1 cellular context compared by ENCODE assay signal in the genomic region with DNA sequence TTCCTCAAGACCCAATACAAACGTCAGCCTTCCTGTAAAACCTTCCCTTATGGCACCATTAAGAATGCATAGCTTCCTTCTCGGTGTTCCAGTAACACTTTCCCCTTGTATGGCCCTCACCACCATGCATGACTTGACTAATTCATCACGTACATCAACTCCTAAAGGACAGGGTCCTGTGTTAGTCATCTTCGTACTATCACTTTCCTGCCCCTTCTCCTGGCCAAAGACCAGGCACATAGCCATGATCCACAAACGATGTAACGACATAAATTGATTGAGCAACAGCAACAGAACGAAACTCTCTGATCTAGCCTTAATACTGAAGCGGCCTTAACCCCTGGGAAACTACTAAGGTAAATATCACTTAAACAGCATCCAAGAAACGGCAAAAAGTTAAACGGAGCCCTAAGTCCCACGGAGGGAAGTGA.
TF ChIP-seq lines count a peak whose summit lies in the region.

No MANE protein-coding gene starts in this region.

TF ChIP-seq in HepG2, 621 proteins besides CTCF, POLR2A, EP300 and RAD21 (continued from another document and continues in another):
- TF ChIP-seq, protein P1, sequence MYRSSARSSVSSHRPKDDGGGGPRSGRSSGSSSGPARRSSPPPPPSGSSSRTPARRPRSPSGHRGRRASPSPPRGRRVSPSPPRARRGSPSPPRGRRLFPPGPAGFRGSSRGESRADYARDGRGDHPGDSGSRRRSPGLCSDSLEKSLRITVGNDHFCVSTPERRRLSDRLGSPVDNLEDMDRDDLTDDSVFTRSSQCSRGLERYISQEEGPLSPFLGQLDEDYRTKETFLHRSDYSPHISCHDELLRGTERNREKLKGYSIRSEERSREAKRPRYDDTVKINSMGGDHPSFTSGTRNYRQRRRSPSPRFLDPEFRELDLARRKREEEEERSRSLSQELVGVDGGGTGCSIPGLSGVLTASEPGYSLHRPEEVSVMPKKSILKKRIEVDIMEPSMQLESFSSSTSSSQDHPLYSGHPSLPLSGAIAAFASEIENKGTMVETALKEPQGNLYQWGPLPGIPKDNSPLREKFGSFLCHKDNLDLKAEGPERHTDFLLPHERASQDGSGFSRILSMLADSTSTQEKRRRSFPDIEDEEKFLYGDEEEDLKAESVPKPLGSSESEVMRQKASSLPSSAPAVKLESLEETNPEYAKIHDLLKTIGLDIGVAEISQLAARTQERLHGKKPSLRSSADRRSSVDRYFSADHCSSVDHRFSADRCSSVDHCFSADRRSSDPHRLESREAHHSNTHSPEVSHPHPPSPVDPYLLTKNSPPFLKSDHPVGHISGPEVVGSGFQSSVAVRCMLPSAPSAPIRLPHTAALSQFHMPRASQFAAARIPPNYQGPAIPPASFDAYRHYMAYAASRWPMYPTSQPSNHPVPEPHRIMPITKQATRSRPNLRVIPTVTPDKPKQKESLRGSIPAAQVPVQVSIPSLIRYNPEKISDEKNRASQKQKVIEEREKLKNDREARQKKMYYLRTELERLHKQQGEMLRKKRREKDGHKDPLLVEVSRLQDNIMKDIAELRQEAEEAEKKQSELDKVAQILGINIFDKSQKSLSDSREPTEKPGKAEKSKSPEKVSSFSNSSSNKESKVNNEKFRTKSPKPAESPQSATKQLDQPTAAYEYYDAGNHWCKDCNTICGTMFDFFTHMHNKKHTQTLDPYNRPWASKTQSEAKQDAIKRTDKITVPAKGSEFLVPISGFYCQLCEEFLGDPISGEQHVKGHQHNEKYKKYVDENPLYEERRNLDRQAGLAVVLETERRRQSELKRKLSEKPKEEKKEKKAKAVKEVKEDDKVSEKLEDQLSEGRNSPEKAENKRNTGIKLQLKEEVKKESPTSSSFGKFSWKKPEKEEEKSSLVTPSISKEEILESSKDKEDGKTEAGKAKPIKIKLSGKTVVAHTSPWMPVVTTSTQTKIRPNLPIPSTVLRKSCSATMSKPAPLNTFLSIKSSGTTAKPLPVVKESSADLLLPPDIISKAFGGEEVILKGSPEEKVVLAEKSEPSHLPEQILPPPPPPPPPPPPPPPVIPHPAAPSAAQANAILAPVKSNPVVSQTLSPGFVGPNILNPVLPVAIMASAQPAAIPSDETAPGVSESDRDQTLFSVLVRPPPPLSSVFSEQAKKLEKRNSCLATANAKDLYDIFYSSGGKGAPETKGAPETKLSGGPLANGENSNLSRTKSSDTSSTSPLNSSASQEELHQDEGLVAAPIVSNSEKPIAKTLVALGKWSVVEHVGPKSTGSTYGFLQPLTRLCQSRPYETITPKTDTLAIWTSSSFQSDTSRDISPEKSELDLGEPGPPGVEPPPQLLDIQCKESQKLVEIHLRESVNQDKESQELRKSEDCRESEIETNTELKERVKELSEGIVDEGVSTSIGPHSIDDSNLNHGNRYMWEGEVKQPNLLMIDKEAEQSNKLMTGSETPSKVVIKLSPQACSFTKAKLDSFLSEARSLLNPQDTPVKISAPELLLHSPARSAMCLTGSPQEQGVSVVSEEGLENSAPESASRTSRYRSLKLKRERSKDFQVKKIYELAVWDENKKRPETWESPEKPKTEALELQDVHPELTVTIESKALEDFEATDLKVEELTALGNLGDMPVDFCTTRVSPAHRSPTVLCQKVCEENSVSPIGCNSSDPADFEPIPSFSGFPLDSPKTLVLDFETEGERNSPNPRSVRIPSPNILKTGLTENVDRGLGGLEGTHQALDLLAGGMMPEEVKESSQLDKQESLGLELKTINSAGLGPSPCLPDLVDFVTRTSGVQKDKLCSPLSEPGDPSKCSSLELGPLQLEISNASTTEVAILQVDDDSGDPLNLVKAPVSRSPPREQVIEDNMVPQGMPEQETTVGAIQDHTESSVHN (CRISPR knock-in tag; IDR thresholded peaks at IDR 0.05): no peak
- TF ChIP-seq SRSF9 (IDR thresholded peaks at IDR 0.05; ENCODE audit: borderline replicate concordance, insufficient read depth, low read depth, low read length, poor library complexity, severe bottlenecking) (no peak), EHMT2 (IDR thresholded peaks at IDR 0.05; ENCODE audit: borderline replicate concordance, low read depth, low read length) (no peak), ZNF121 (CRISPR knock-in tag; IDR thresholded peaks at IDR 0.05) (no peak), PAF1 (CRISPR knock-in tag; IDR thresholded peaks at IDR 0.05) (no peak), ZBTB7A (CRISPR knock-in tag; IDR thresholded peaks at IDR 0.05) (no peak), ATF7-NPFF (CRISPR knock-in tag; IDR thresholded peaks at IDR 0.05; ENCODE audit: low read depth) (no peak), ZFX (CRISPR knock-in tag; IDR thresholded peaks at IDR 0.05; ENCODE audit: low read depth) (no peak), ZNF766 (CRISPR knock-in tag; IDR thresholded peaks at IDR 0.05; ENCODE audit: borderline replicate concordance) (no peak), ZNF383 (CRISPR knock-in tag; IDR thresholded peaks at IDR 0.05; ENCODE audit: borderline replicate concordance) (no peak), HNRNPH1 (optimal IDR thresholded peaks at IDR 0.05; ENCODE audit: low read depth, low read length) (no peak), ZNF557 (CRISPR knock-in tag; IDR thresholded peaks at IDR 0.05) (no peak), ZNF292 (CRISPR knock-in tag; IDR thresholded peaks at IDR 0.05; ENCODE audit: borderline replicate concordance, low read depth) (no peak), FOXM1 (CRISPR knock-in tag; IDR thresholded peaks at IDR 0.05) (no peak), NFE2L2 (IDR thresholded peaks at IDR 0.05; ENCODE audit: low read length) (peak; percentile 62), TBX2 (CRISPR knock-in tag; IDR thresholded peaks at IDR 0.05; ENCODE audit: borderline replicate concordance) (no peak), RFXANK (CRISPR knock-in tag; IDR thresholded peaks at IDR 0.05) (no peak), MED1 (CRISPR knock-in tag; IDR thresholded peaks at IDR 0.05) (no peak), XRCC5 (optimal IDR thresholded peaks at IDR 0.05; ENCODE audit: low read length) (no peak), NFIC (IDR thresholded peaks at IDR 0.05; ENCODE audit: low read length) (no peak), IRX3 (CRISPR knock-in tag; IDR thresholded peaks at IDR 0.05; ENCODE audit: borderline replicate concordance, low read depth) (no peak), ZNF792 (CRISPR knock-in tag; IDR thresholded peaks at IDR 0.05) (no peak), HMG20B (CRISPR knock-in tag; conservative IDR thresholded peaks at IDR 0.05) (no peak), ZNF737 (CRISPR knock-in tag; IDR thresholded peaks at IDR 0.05; ENCODE audit: borderline replicate concordance) (no peak), HOXA7 (CRISPR knock-in tag; IDR thresholded peaks at IDR 0.05) (0 out of 2 replicates have a peak, but pooled peaks have one; percentile 75), FOXO1 (CRISPR knock-in tag; IDR thresholded peaks at IDR 0.05) (no peak), EZH2 (conservative IDR thresholded peaks at IDR 0.05; ENCODE audit: low read depth, low read length) (no peak), CEBPG (CRISPR knock-in tag; IDR thresholded peaks at IDR 0.05) (peak; percentile 78), ATF1 (CRISPR knock-in tag; IDR thresholded peaks at IDR 0.05) (no peak)
- TF ChIP-seq, protein P2, sequence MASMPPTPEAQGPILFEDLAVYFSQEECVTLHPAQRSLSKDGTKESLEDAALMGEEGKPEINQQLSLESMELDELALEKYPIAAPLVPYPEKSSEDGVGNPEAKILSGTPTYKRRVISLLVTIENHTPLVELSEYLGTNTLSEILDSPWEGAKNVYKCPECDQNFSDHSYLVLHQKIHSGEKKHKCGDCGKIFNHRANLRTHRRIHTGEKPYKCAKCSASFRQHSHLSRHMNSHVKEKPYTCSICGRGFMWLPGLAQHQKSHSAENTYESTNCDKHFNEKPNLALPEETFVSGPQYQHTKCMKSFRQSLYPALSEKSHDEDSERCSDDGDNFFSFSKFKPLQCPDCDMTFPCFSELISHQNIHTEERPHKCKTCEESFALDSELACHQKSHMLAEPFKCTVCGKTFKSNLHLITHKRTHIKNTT (CRISPR knock-in tag; IDR thresholded peaks at IDR 0.05): no peak
- TF ChIP-seq, protein P3, sequence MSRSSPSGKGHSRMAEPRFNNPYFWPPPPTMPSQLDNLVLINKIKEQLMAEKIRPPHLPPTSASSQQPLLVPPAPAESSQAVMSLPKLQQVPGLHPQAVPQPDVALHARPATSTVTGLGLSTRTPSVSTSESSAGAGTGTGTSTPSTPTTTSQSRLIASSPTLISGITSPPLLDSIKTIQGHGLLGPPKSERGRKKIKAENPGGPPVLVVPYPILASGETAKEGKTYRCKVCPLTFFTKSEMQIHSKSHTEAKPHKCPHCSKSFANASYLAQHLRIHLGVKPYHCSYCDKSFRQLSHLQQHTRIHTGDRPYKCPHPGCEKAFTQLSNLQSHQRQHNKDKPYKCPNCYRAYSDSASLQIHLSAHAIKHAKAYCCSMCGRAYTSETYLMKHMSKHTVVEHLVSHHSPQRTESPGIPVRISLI (CRISPR knock-in tag; IDR thresholded peaks at IDR 0.05; ENCODE audit: borderline replicate concordance): no peak
- TF ChIP-seq, protein P4, sequence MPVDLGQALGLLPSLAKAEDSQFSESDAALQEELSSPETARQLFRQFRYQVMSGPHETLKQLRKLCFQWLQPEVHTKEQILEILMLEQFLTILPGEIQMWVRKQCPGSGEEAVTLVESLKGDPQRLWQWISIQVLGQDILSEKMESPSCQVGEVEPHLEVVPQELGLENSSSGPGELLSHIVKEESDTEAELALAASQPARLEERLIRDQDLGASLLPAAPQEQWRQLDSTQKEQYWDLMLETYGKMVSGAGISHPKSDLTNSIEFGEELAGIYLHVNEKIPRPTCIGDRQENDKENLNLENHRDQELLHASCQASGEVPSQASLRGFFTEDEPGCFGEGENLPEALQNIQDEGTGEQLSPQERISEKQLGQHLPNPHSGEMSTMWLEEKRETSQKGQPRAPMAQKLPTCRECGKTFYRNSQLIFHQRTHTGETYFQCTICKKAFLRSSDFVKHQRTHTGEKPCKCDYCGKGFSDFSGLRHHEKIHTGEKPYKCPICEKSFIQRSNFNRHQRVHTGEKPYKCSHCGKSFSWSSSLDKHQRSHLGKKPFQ (CRISPR knock-in tag; IDR thresholded peaks at IDR 0.05; ENCODE audit: insufficient replicate concordance): no peak
- TF ChIP-seq, protein P5, sequence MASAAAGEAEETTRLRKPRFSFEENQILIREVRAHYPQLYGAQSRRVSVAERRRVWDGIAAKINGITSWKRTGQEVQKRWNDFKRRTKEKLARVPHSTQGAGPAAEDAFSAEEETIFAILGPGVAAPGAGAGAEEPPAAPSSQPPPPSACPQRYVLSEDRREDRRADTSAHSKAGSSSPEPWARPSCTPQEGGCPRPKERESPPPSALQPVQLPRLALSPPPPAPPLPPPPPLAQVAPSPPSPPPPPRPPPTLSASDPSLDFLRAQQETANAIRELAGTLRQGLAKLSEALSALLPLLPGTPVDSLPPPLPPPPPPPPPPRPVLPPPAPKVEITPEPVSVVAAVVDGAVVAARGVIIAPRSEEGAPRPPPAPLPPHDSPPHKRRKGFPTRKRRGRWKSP (CRISPR knock-in tag; IDR thresholded peaks at IDR 0.05): no peak
- TF ChIP-seq, protein P6, sequence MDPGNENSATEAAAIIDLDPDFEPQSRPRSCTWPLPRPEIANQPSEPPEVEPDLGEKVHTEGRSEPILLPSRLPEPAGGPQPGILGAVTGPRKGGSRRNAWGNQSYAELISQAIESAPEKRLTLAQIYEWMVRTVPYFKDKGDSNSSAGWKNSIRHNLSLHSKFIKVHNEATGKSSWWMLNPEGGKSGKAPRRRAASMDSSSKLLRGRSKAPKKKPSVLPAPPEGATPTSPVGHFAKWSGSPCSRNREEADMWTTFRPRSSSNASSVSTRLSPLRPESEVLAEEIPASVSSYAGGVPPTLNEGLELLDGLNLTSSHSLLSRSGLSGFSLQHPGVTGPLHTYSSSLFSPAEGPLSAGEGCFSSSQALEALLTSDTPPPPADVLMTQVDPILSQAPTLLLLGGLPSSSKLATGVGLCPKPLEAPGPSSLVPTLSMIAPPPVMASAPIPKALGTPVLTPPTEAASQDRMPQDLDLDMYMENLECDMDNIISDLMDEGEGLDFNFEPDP (CRISPR knock-in tag; conservative IDR thresholded peaks at IDR 0.05): 0 out of 2 replicates have a peak, but pooled peaks have one; percentile 70
- TF ChIP-seq, protein P7, sequence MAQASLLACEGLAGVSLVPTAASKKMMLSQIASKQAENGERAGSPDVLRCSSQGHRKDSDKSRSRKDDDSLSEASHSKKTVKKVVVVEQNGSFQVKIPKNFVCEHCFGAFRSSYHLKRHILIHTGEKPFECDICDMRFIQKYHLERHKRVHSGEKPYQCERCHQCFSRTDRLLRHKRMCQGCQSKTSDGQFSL (CRISPR knock-in tag; IDR thresholded peaks at IDR 0.05): no peak
- TF ChIP-seq, protein P8, sequence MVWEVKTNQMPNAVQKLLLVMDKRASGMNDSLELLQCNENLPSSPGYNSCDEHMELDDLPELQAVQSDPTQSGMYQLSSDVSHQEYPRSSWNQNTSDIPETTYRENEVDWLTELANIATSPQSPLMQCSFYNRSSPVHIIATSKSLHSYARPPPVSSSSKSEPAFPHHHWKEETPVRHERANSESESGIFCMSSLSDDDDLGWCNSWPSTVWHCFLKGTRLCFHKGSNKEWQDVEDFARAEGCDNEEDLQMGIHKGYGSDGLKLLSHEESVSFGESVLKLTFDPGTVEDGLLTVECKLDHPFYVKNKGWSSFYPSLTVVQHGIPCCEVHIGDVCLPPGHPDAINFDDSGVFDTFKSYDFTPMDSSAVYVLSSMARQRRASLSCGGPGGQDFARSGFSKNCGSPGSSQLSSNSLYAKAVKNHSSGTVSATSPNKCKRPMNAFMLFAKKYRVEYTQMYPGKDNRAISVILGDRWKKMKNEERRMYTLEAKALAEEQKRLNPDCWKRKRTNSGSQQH (CRISPR knock-in tag; IDR thresholded peaks at IDR 0.05; ENCODE audit: low read depth): no peak
- TF ChIP-seq, protein P9, sequence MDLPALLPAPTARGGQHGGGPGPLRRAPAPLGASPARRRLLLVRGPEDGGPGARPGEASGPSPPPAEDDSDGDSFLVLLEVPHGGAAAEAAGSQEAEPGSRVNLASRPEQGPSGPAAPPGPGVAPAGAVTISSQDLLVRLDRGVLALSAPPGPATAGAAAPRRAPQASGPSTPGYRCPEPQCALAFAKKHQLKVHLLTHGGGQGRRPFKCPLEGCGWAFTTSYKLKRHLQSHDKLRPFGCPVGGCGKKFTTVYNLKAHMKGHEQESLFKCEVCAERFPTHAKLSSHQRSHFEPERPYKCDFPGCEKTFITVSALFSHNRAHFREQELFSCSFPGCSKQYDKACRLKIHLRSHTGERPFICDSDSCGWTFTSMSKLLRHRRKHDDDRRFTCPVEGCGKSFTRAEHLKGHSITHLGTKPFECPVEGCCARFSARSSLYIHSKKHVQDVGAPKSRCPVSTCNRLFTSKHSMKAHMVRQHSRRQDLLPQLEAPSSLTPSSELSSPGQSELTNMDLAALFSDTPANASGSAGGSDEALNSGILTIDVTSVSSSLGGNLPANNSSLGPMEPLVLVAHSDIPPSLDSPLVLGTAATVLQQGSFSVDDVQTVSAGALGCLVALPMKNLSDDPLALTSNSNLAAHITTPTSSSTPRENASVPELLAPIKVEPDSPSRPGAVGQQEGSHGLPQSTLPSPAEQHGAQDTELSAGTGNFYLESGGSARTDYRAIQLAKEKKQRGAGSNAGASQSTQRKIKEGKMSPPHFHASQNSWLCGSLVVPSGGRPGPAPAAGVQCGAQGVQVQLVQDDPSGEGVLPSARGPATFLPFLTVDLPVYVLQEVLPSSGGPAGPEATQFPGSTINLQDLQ (CRISPR knock-in tag; IDR thresholded peaks at IDR 0.05): no peak
- TF ChIP-seq, protein P10, sequence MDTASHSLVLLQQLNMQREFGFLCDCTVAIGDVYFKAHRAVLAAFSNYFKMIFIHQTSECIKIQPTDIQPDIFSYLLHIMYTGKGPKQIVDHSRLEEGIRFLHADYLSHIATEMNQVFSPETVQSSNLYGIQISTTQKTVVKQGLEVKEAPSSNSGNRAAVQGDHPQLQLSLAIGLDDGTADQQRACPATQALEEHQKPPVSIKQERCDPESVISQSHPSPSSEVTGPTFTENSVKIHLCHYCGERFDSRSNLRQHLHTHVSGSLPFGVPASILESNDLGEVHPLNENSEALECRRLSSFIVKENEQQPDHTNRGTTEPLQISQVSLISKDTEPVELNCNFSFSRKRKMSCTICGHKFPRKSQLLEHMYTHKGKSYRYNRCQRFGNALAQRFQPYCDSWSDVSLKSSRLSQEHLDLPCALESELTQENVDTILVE (CRISPR knock-in tag; IDR thresholded peaks at IDR 0.05): no peak
